In the genomic region with DNA sequence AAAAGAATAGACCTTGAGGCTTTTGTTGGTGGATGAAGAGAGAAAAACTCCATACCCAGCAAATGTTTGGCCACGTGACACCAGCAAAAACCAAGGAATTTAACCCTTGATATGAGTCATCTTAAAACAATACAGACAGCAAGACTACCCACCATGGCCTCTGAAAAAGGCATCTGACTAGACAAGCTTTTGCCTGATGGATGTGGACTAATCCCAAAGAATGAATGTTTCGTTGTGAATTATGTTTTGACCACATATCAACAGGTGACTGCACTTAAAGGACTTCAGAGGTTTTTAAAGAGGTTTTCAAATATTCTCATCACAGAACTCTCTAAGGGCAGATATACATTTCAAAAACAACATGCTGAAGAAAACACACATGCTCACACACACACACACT, we compare ENCODE assay signal across 18 cellular contexts. TPM values are rescaled to one million over a fixed set of nuclear protein-coding genes. Genes with fewer than 3 reads are reported as not detected.
A peak's percentile ranks its signal among the peaks of the same experiment; 100 is the strongest.
DNase-seq lines count a peak whose midpoint lies in the region; ATAC-seq, FAIRE-seq and TF ChIP-seq lines count a peak whose summit lies in the region.
"Had no signal": no experiment of that assay in that cellular context is flagged by ENCODE, and none has a peak within 500 bp of the region (broad histone marks: within the 10 kb centered on the region; RNA-seq: fewer than 3 reads in every experiment).

No MANE protein-coding gene starts in this region.

- DNase-seq in H54 (ENCODE audit: insufficient read length, low spot score) (peak; percentile 21), RWPE1 (ENCODE audit: low spot score) (peak; percentile 85), fibroblast of lung (ENCODE audit: low read depth in 2 of 2) (peak; percentile 62 to 94), retinal pigment epithelial cell (ENCODE audit: low read depth) (peak; percentile 78), left lung (no peak), COLO829 (ENCODE audit: low spot score) (no peak), DMS153 treated with DMSO at 0.1 percent for 48 hours (lab: John Stamatoyannopoulos, UW; ENCODE audit: unreplicated experiment) (no peak), NCI-H1092 (lab: John Stamatoyannopoulos, UW) (no peak)
- DNase-seq: activated CD8-positive, alpha-beta T cell treated with anti-CD3 and anti-CD28 coated beads, Interleukin-2, amount 10 ng/mL, durations not matched to agents 7 days and 5 days; activated naive CD4-positive, alpha-beta T cell treated with Interleukin-2 at 50 U/mL for 16 hours; CD4-positive, alpha-beta T cell; esophagus squamous epithelium; islet precursor cell; naive thymus-derived CD8-positive, alpha-beta T cell; NCI-H1048; Peyer's patch had no signal

- no peak overlapping the region for H2AFZ ChIP-seq in fibroblast of lung (ENCODE audit: low read length)

- no peaks in the 10 kb centered on the region for H3K79me2 ChIP-seq in fibroblast of lung (ENCODE audit: control insufficient read depth, insufficient read depth, low read length)

- H3K9me3 ChIP-seq in fibroblast of lung (ENCODE audit: control insufficient read depth, insufficient read depth, low read depth, low read length) (no peaks in the 10 kb centered on the region), left lung (no peaks in the 10 kb centered on the region)
- H3K9me3 ChIP-seq: esophagus squamous epithelium, Peyer's patch, suprapubic skin had no signal

- intact Hi-C loops in left lung (cut with DNase I) = no loop called here

- H3K27me3 ChIP-seq in fibroblast of lung (ENCODE audit: control insufficient read depth, insufficient read depth, low read length) (no peaks in the 10 kb centered on the region), left lung (no peaks in the 10 kb centered on the region)
- H3K27me3 ChIP-seq: esophagus squamous epithelium, Peyer's patch, suprapubic skin had no signal

- no peak overlapping the region for H3K4me2 ChIP-seq in fibroblast of lung (ENCODE audit: extremely low read depth, insufficient read depth, low read length)

- POLR2A ChIA-PET in RWPE1 (lab: Yijun Ruan, JAX; ENCODE audit: low non-redundant PET) = no interaction called here

- no peak overlapping the region for H3K27ac ChIP-seq in RWPE1
- no peak overlapping the region for H3K27ac ChIP-seq in fibroblast of lung (ENCODE audit: insufficient read depth, low read length)
- H3K27ac ChIP-seq in left lung = no peak overlapping the region
- H3K27ac ChIP-seq: esophagus squamous epithelium, HL-60, Peyer's patch, suprapubic skin had no signal

- CTCF ChIA-PET in RWPE1 (lab: Yijun Ruan, JAX) = no interaction called here

- no peak overlapping the region for H3K9ac ChIP-seq in fibroblast of lung (ENCODE audit: insufficient read depth, low read length)

- FAIRE-seq in H54 (lab: Jason Lieb, UNC) = peak; percentile 93

- TF ChIP-seq CTCF in RWPE1 (conservative IDR thresholded peaks at IDR 0.05; ENCODE audit: low read depth) = no peak
- no peak for TF ChIP-seq CTCF in fibroblast of lung (conservative IDR thresholded peaks at IDR 0.05 in 1 of 2, IDR thresholded peaks at IDR 0.05 in 1 of 2; ENCODE audit: low read depth in 1 of 2, low read length in 2 of 2)
- no peak for TF ChIP-seq CTCF in retinal pigment epithelial cell (conservative IDR thresholded peaks at IDR 0.05; ENCODE audit: low read depth, low read length)
- no peak for TF ChIP-seq CTCF in left lung (IDR thresholded peaks at IDR 0.05)

- TF ChIP-seq POLR2A in H54 (IDR thresholded peaks at IDR 0.05; ENCODE audit: low read depth, low read length) = no peak

- no peaks in the 10 kb centered on the region for H4K20me1 ChIP-seq in fibroblast of lung (ENCODE audit: control insufficient read depth, extremely low read depth, insufficient read depth, low read length)

- no peaks in the 10 kb centered on the region for H3K36me3 ChIP-seq in fibroblast of lung (ENCODE audit: control insufficient read depth, insufficient read depth, low read length)
- no peaks in the 10 kb centered on the region for H3K36me3 ChIP-seq in left lung
- H3K36me3 ChIP-seq: esophagus squamous epithelium, Peyer's patch, suprapubic skin had no signal

- H3K4me1 ChIP-seq in fibroblast of lung (ENCODE audit: control insufficient read depth, extremely low read depth, insufficient read depth, low read length) = peaks cover 2% of the 10 kb centered on the region
- H3K4me1 ChIP-seq in left lung = no peaks in the 10 kb centered on the region
- H3K4me1 ChIP-seq: Peyer's patch had no signal

- ATAC-seq in left lung = no peak
- ATAC-seq: activated CD8-positive, alpha-beta T cell treated with anti-CD3 and anti-CD28 coated beads, Interleukin-2, amount 10 ng/mL, durations not matched to agents 7 days and 5 days; naive thymus-derived CD8-positive, alpha-beta T cell had no signal

- H3K4me3 ChIP-seq in fibroblast of lung (replicated peaks in 1 of 4; ENCODE audit: control extremely low read depth in 1 of 4, insufficient read depth in 1 of 4, low read depth in 3 of 4, low read length in 4 of 4) (no peak overlapping the region), retinal pigment epithelial cell (ENCODE audit: low read length) (no peak overlapping the region), left lung (no peak overlapping the region)
- H3K4me3 ChIP-seq: esophagus squamous epithelium, Peyer's patch, suprapubic skin had no signal

RNA-seq across cellular contexts. Expression of a gene that starts 33.0 kb away (rescaled TPM):
- total RNA-seq in fibroblast of lung (3.1 and 3.3 TPM in 2 replicates), left lung (10 to 100 TPM; 27.5 to 31.7 TPM)
- polyA plus RNA-seq in fibroblast of lung = 0.52 and 2.2 TPM in 2 replicates
- polyA plus RNA-seq in fibroblast of lung (2012) = 0.56 and 2.2 TPM in 2 replicates
- 0.37 TPM in 1 of 2 replicates, not detected in the other for polyA minus RNA-seq in fibroblast of lung (ENCODE audit: low replicate concordance)
- total RNA-seq: activated CD8-positive, alpha-beta T cell treated with anti-CD3 and anti-CD28 coated beads, Interleukin-2, amount 10 ng/mL, durations not matched to agents 7 days and 5 days; CD4-positive, alpha-beta T cell; naive thymus-derived CD8-positive, alpha-beta T cell had no signal
- polyA plus RNA-seq: naive thymus-derived CD8-positive, alpha-beta T cell had no signal

Comparison
In these comparisons a context has a peak if more than half of its experiments do, and no peak if none do; other contexts are left out.
1. DNase-seq: peak in H54 (single experiment), RWPE1 (single experiment), fibroblast of lung (2 of 2) and retinal pigment epithelial cell (single experiment); none in left lung (0 of 2), COLO829 (single experiment), DMS153 treated with DMSO at 0.1 percent for 48 hours (single experiment) and NCI-H1092 (single experiment).